14 cellular contexts compared by ENCODE assay signal in genomic region chr4:154471032-154471431, GRCh38. TPM values are rescaled to one million over a fixed set of nuclear protein-coding genes. Genes with fewer than 3 reads are reported as not detected.
DNase-seq lines count a peak whose midpoint lies in the region; ATAC-seq and TF ChIP-seq lines count a peak whose summit lies in the region.
"Had no signal": no experiment of that assay in that cellular context is flagged by ENCODE, and none has a peak within 500 bp of the region (broad histone marks: within the 10 kb centered on the region; RNA-seq: fewer than 3 reads in every experiment).

No MANE protein-coding gene starts in this region.

- peaks cover 7 to 12% of the 10 kb centered on the region in 2 donors for H3K27me3 Mint-ChIP-seq in natural killer cell (ENCODE audit: low read depth in 2 of 2)

- no peaks in the 10 kb centered on the region for H3K9me3 ChIP-seq in ovary
- H3K9me3 ChIP-seq: gastrocnemius medialis had no signal

- TF ChIP-seq POLR2A in ovary (IDR thresholded peaks at IDR 0.05) = no peak

- no peak for DNase-seq in cortex of kidney (lab: John Stamatoyannopoulos, UW)
- DNase-seq in natural killer cell = no peak
- DNase-seq in medulla oblongata (ENCODE audit: extremely low spot score) = no peak
- no peak for DNase-seq in ovary
- DNase-seq: activated B cell treated with CpG ODN at 0.5 μM for 24 hours; activated T-cell treated with anti-CD3 and anti-CD28 coated beads for 4 hours; DMS79 treated with DMSO at 0.1 percent for 48 hours; gastrocnemius medialis; stimulated activated CD4-positive, alpha-beta T cell treated with anti-CD3 and anti-CD28 coated beads, Interleukin-4, amount 100 ng/mL, for 1 hour; stimulated activated naive CD8-positive, alpha-beta T cell treated with anti-CD3 and anti-CD28 coated beads, Interleukin-15, amount 100 ng/mL, for 72 hours had no signal

- H3K27ac Mint-ChIP-seq in natural killer cell = no peak overlapping the region
- H3K27ac Mint-ChIP-seq: activated B cell treated with CpG ODN at 0.5 μM for 24 hours; stimulated activated naive CD8-positive, alpha-beta T cell treated with anti-CD3 and anti-CD28 coated beads, Interleukin-15, amount 100 ng/mL, for 72 hours had no signal

- TF ChIP-seq CTCF in natural killer cell (IDR thresholded peaks at IDR 0.05) = no peak
- TF ChIP-seq CTCF in ovary (IDR thresholded peaks at IDR 0.05) = no peak

- no peaks in the 10 kb centered on the region for H3K36me3 ChIP-seq in ovary
- H3K36me3 ChIP-seq: gastrocnemius medialis had no signal

- peaks cover 0 to 2% of the 10 kb centered on the region in 2 donors for H3K9me3 Mint-ChIP-seq in natural killer cell
- H3K9me3 Mint-ChIP-seq: activated B cell treated with CpG ODN at 0.5 μM for 24 hours; stimulated activated naive CD8-positive, alpha-beta T cell treated with anti-CD3 and anti-CD28 coated beads, Interleukin-15, amount 100 ng/mL, for 72 hours had no signal

- WGBS in ovary, 3 donors = 55 to 89% (median 60%) methylated on average over 2 of the region's 2 CpGs

- H3K27ac ChIP-seq in ovary = no peak overlapping the region
- H3K27ac ChIP-seq: gastrocnemius medialis had no signal

- no peaks in the 10 kb centered on the region for H3K27me3 ChIP-seq in ovary
- H3K27me3 ChIP-seq: gastrocnemius medialis had no signal

- no peaks in the 10 kb centered on the region for H3K36me3 Mint-ChIP-seq in natural killer cell

- no peaks in the 10 kb centered on the region for H3K4me1 Mint-ChIP-seq in natural killer cell
- H3K4me1 Mint-ChIP-seq: activated B cell treated with CpG ODN at 0.5 μM for 24 hours; stimulated activated naive CD8-positive, alpha-beta T cell treated with anti-CD3 and anti-CD28 coated beads, Interleukin-15, amount 100 ng/mL, for 72 hours had no signal

- no peak overlapping the region for H3K4me3 ChIP-seq in ovary
- H3K4me3 ChIP-seq: gastrocnemius medialis had no signal

- no peak for TF ChIP-seq EP300 in ovary (IDR thresholded peaks at IDR 0.05)

- intact Hi-C loops in natural killer cell (cut with micrococcal nuclease) (no loop called here), ovary (cut with DNase I) (no loop called here)

- H3K4me3 Mint-ChIP-seq in natural killer cell = no peak overlapping the region
- H3K4me3 Mint-ChIP-seq: activated B cell treated with CpG ODN at 0.5 μM for 24 hours; stimulated activated naive CD8-positive, alpha-beta T cell treated with anti-CD3 and anti-CD28 coated beads, Interleukin-15, amount 100 ng/mL, for 72 hours had no signal

- peak; percentile 87 for ATAC-seq in GM18520 (IDR thresholded peaks at IDR 0.05; ENCODE audit: unreplicated experiment)
- ATAC-seq in GM21390 (IDR thresholded peaks at IDR 0.05; ENCODE audit: unreplicated experiment) = peak; percentile 82
- ATAC-seq in HG02885 (IDR thresholded peaks at IDR 0.05; ENCODE audit: poor library complexity, unreplicated experiment) = peak; percentile 85
- peak; percentile 89 for ATAC-seq in HG03442 (IDR thresholded peaks at IDR 0.05; ENCODE audit: unreplicated experiment)
- no peak for ATAC-seq in natural killer cell
- ATAC-seq: gastrocnemius medialis; stimulated activated naive CD8-positive, alpha-beta T cell treated with anti-CD3 and anti-CD28 coated beads, Interleukin-15, amount 100 ng/mL, for 72 hours had no signal

- H3K4me1 ChIP-seq in ovary (ENCODE audit: insufficient read depth) = no peaks in the 10 kb centered on the region
- H3K4me1 ChIP-seq: gastrocnemius medialis had no signal

RNA-seq across cellular contexts. Expression of gene DCHS2, which starts 20.6 kb away (rescaled TPM):
- not detected for total RNA-seq in natural killer cell
- total RNA-seq in ovary = 1 to 10 TPM; 1.1 to 8.7 (median 3.9) TPM
- polyA plus RNA-seq in ovary = under 1 TPM; 0.68 to 0.97 TPM

Comparison
In these comparisons a context has a peak if more than half of its experiments do, and no peak if none do; other contexts are left out.
1. ATAC-seq: peak in GM18520 (single experiment), GM21390 (single experiment), HG02885 (single experiment) and HG03442 (single experiment); none in natural killer cell (0 of 3).